Comparison of ENCODE assay signal across 8 cellular contexts in the genomic region with DNA sequence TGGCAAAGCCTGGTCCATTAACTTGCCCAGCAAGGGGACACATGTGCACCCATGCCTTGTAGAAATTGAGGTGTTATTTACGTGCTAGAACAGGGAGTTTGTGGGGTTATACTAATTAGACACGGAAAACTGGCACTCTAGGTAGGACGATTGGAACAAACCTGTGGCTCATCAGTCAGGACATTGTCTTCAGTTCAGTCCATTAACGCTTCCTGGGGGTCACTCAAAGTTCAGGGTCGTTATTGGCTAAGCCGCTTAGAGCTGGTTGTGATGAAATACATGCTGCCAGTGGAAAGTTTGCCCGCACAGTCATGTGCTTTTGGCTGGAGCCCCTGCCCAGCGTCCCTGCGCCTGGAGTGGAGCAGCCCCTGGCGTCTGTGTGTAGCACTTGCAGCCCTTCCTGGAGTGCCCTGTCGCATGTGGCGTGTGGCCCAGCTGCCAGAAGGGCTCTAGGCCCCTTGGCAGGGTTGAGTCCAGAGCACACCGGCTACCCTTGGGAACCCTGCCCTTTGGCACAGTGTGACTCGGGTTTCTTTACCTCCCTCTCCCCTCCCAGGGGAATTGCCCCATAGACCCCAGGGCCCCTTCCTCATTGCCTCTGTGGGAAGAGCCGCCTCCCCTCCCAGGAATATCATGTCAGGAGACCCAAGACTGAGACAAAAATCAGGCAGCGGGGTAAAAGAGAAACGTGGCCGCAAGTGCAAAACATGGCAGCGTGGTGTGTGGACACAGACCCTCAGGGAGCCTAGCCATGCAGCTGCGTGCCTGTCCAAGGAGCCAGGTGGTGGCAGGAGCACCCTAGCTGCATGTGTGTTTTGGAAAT. TPM values are rescaled to one million over a fixed set of nuclear protein-coding genes. Genes with fewer than 3 reads are reported as not detected.
DNase-seq lines count a peak whose midpoint lies in the region; ATAC-seq and TF ChIP-seq lines count a peak whose summit lies in the region.

No MANE protein-coding gene starts in this region.

- no peak overlapping the region for H3K4me3 Mint-ChIP-seq in T-helper 2 cell treated with Interferon-gamma antibody and Interleukin-4, amounts not matched to agents 5 μg/mL and 100 μg/mL, for 36 hours

- in situ Hi-C loops in astrocyte of the cerebellum (cut with HindIII; ENCODE audit: low sequenced_read_pairs) = no loop called here

- TF ChIP-seq POLR2A in NB4 (IDR thresholded peaks at IDR 0.05; ENCODE audit: extremely low read depth, insufficient read length) = no peak
- TF ChIP-seq POLR2A in lower leg skin (IDR thresholded peaks at IDR 0.05) = no peak

- H3K27me3 Mint-ChIP-seq in T-helper 2 cell treated with Interferon-gamma antibody and Interleukin-4, amounts not matched to agents 5 μg/mL and 100 μg/mL, for 36 hours (ENCODE audit: low read depth) = no peaks in the 10 kb centered on the region

- peak; percentile 98 for TF ChIP-seq CTCF in NB4 (IDR thresholded peaks at IDR 0.05; ENCODE audit: low read depth, low read length)
- TF ChIP-seq CTCF in astrocyte of the cerebellum (IDR thresholded peaks at IDR 0.05; ENCODE audit: low read depth, low read length, missing control alignments) = peak; percentile 83
- TF ChIP-seq CTCF in lower leg skin (IDR thresholded peaks at IDR 0.05) = peak in 1 of 3 donors; percentile 71

- DNase-seq in NB4 (ENCODE audit: low read depth) = peak; percentile 100
- DNase-seq in astrocyte of the cerebellum (ENCODE audit: low read depth) = peak; percentile 56
- peak; percentile 75 to 82 for DNase-seq in left colon
- DNase-seq in superior temporal gyrus (ENCODE audit: extremely low spot score) = peak; percentile 89
- no peak for DNase-seq in T-helper 2 cell treated with Interferon-gamma antibody and Interleukin-4, amounts not matched to agents 5 μg/mL and 100 μg/mL, for 36 hours (ENCODE audit: low spot score)
- DNase-seq in lower leg skin (ENCODE audit: low spot score in 2 of 2) = no peak

- ATAC-seq in left colon = peak; percentile 80
- no peak for ATAC-seq in HG03439 (IDR thresholded peaks at IDR 0.05; ENCODE audit: unreplicated experiment)
- ATAC-seq in GM21526 (IDR thresholded peaks at IDR 0.05; ENCODE audit: low FRiP score, unreplicated experiment) = no peak

- peaks cover 2% of the 10 kb centered on the region for H3K4me1 Mint-ChIP-seq in T-helper 2 cell treated with Interferon-gamma antibody and Interleukin-4, amounts not matched to agents 5 μg/mL and 100 μg/mL, for 36 hours (ENCODE audit: low read depth)

- H3K27ac Mint-ChIP-seq in T-helper 2 cell treated with Interferon-gamma antibody and Interleukin-4, amounts not matched to agents 5 μg/mL and 100 μg/mL, for 36 hours = no peak overlapping the region

- no peaks in the 10 kb centered on the region for H3K9me3 Mint-ChIP-seq in T-helper 2 cell treated with Interferon-gamma antibody and Interleukin-4, amounts not matched to agents 5 μg/mL and 100 μg/mL, for 36 hours

- WGBS in lower leg skin, 2 donors = 65 to 68% methylated on average over 20 of the region's 20 CpGs

- peak overlapping the region; percentile 16 for H3K4me3 ChIP-seq in NB4 (ENCODE audit: low read depth, low read length)
- H3K4me3 ChIP-seq in astrocyte of the cerebellum (ENCODE audit: low read depth, low read length) = no peak overlapping the region
- H3K4me3 ChIP-seq in lower leg skin (ENCODE audit: low read depth, poor library complexity, severe bottlenecking) = no peak overlapping the region

- intact Hi-C loops in left colon (cut with DNase I, micrococcal nuclease) = no loop called here
- intact Hi-C loops in lower leg skin (cut with DNase I; ENCODE audit: low total_unique reads) = no loop called here

- peaks cover 11% of the 10 kb centered on the region for H3K36me3 Mint-ChIP-seq in T-helper 2 cell treated with Interferon-gamma antibody and Interleukin-4, amounts not matched to agents 5 μg/mL and 100 μg/mL, for 36 hours (ENCODE audit: low read depth)

RNA-seq across cellular contexts. Expression of a gene that starts 9.8 kb away (rescaled TPM):
- total RNA-seq in left colon (1 to 10 TPM; 7.1 to 8.7 TPM), lower leg skin (1 to 10 TPM; 1.4 to 3.8 (median 2.4) TPM)

RNA-seq across cellular contexts. Expression of a gene that starts 20.3 kb away (rescaled TPM):
- total RNA-seq in left colon (100 to 1,000 TPM; 168 to 209 TPM), lower leg skin (10 to 100 TPM; 47.8 to 71.4 (median 63.9) TPM)

RNA-seq across cellular contexts. Expression of a gene that starts 47.5 kb away (rescaled TPM):
- total RNA-seq in left colon (100 to 1,000 TPM in 1 of 2 donors, 10 to 100 TPM in 1; 61.1 to 115 TPM), lower leg skin (10 to 100 TPM in 3 of 4 donors, 1 to 10 TPM in 1; 9.8 to 30.0 (median 16.8) TPM)

Comparison
In these comparisons a context has a peak if more than half of its experiments do, and no peak if none do; other contexts are left out.
1. DNase-seq: peak in NB4 (single experiment), astrocyte of the cerebellum (single experiment), left colon (2 of 2) and superior temporal gyrus (single experiment); none in T-helper 2 cell treated with Interferon-gamma antibody and Interleukin-4, amounts not matched to agents 5 μg/mL and 100 μg/mL, for 36 hours (single experiment) and lower leg skin (0 of 2).